Comparison of ENCODE assay signal across 9 cellular contexts in genomic region chr9:16904655-16905054, GRCh38. TPM values are rescaled to one million over a fixed set of nuclear protein-coding genes. Genes with fewer than 3 reads are reported as not detected.
"Had no signal": no experiment of that assay in that cellular context is flagged by ENCODE, and none has a peak within 500 bp of the region (broad histone marks: within the 10 kb centered on the region; RNA-seq: fewer than 3 reads in every experiment).

No MANE protein-coding gene starts in this region.

- H3K9me3 ChIP-seq: HAP-1 had no signal

- H3K4me3 ChIP-seq: HAP-1, K562 had no signal

- H3K27ac Mint-ChIP-seq: HFFc6 had no signal

- H3K4me3 Mint-ChIP-seq: HFFc6 had no signal

- H3K4me1 ChIP-seq: HAP-1 had no signal

- ATAC-seq: HCT116, K562 had no signal

- H3K36me3 ChIP-seq: HAP-1 had no signal

- H3K9me3 Mint-ChIP-seq: HFFc6 had no signal

- DNase-seq: GOT3, H7, HFFc6, IMR-90, KG1 had no signal

RNA-seq across cellular contexts. Expression of gene BNC2, which starts 34.2 kb away (rescaled TPM):
- total RNA-seq: HT-29, K562 had no signal
- polyA plus RNA-seq: K562 had no signal
